1 cellular context compared by ENCODE assay signal in the genomic region with DNA sequence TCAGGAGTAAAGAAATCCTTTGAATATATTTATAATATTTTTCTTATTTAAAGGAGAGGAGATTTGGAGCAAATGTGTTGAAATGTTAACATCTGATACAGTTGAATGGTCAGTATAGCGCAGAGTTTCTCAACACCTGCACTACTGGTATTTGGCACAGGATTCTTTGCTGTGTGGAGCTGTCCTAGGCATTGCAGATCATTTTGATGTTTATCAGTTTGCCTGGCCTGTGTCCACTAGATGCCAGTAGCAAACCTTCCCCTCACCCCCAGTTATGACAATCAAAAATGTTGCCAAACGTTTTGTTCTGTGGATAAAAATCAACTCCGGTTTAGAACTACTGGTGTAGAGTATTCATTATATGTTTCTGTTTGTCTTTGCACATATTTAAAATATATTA.
TF ChIP-seq lines count a peak whose summit lies in the region.

No MANE protein-coding gene starts in this region.

TF ChIP-seq in IMR-90, 13 proteins besides CTCF, POLR2A, EP300 and RAD21 (continued from another document):
- TF ChIP-seq MXI1 (IDR thresholded peaks at IDR 0.05; ENCODE audit: borderline replicate concordance, low read depth, low read length), result no peak
- TF ChIP-seq CEBPB (IDR thresholded peaks at IDR 0.05; ENCODE audit: low read depth, low read length), result no peak
- no peak for TF ChIP-seq RFX5 (IDR thresholded peaks at IDR 0.05; ENCODE audit: low read depth, low read length)
- no peak for TF ChIP-seq ELK1 (IDR thresholded peaks at IDR 0.05; ENCODE audit: borderline replicate concordance, low read depth, low read length)
- no peak for TF ChIP-seq MAFK (IDR thresholded peaks at IDR 0.05; ENCODE audit: low read depth, low read length)
- no peak for TF ChIP-seq BHLHE40 (IDR thresholded peaks at IDR 0.05; ENCODE audit: low read depth, low read length)
- no peak for TF ChIP-seq MAZ (IDR thresholded peaks at IDR 0.05; ENCODE audit: borderline replicate concordance, low read depth, low read length)
- no peak for TF ChIP-seq FOS (IDR thresholded peaks at IDR 0.05; ENCODE audit: low read depth, low read length)
- no peak for TF ChIP-seq NFE2L2 (IDR thresholded peaks at IDR 0.05; ENCODE audit: low read depth, low read length)
- TF ChIP-seq, protein P1, sequence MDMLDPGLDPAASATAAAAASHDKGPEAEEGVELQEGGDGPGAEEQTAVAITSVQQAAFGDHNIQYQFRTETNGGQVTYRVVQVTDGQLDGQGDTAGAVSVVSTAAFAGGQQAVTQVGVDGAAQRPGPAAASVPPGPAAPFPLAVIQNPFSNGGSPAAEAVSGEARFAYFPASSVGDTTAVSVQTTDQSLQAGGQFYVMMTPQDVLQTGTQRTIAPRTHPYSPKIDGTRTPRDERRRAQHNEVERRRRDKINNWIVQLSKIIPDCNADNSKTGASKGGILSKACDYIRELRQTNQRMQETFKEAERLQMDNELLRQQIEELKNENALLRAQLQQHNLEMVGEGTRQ (IDR thresholded peaks at IDR 0.05; ENCODE audit: low read depth, low read length), result no peak
